In genomic region chr10:102658802-102659201, GRCh38 we compare ENCODE assay signal across 1 cellular context.
TF ChIP-seq lines count a peak whose summit lies in the region.

No MANE protein-coding gene starts in this region.

TF ChIP-seq in K562, 482 proteins besides CTCF, POLR2A, EP300 and RAD21:
- no peak for TF ChIP-seq CHD4 (IDR thresholded peaks at IDR 0.05; ENCODE audit: insufficient read depth, insufficient replicate concordance, low read depth, low read length, poor library complexity, severe bottlenecking)
- peak; percentile 22 for TF ChIP-seq POLR2B (IDR thresholded peaks at IDR 0.05; ENCODE audit: low read depth, partially characterized antibody)
